ENCODE assay signal across 9 cellular contexts in genomic region chr7:128939075-128939860, GRCh38. TPM values are rescaled to one million over a fixed set of nuclear protein-coding genes. Genes with fewer than 3 reads are reported as not detected.
A peak's percentile ranks its signal among the peaks of the same experiment; 100 is the strongest.
DNase-seq lines count a peak whose midpoint lies in the region; ATAC-seq, FAIRE-seq and TF ChIP-seq lines count a peak whose summit lies in the region.
"Had no signal": no experiment of that assay in that cellular context is flagged by ENCODE, and none has a peak within 500 bp of the region (broad histone marks: within the 10 kb centered on the region; RNA-seq: fewer than 3 reads in every experiment).

No MANE protein-coding gene starts in this region.

- peaks cover 32% of the 10 kb centered on the region in 2 donors for H3K4me1 Mint-ChIP-seq in natural killer cell treated with Interleukin-12 subunit alpha and Interleukin-12 subunit beta and Interleukin-15 and Interleukin-18, amount 100 ng/mL, for 72 hours (ENCODE audit: low read depth in 2 of 2)

- CTCF ChIA-PET in GM12878 (lab: Yijun Ruan, JAX), result interaction anchor here (0.6 to 2.9 kb wide), 21 partner anchors 9 to 333 kb away, joined by 3 to 23 read pairs (median 4); partner anchors contain the start of gene KCP

- H3K4me2 ChIP-seq in GM12878 (ENCODE audit: control insufficient read depth, insufficient read depth), result peak overlapping the region; percentile 86

- RAD21 ChIA-PET in GM12878 (lab: Charles Lee; ENCODE audit: unreplicated experiment), result interaction anchor here (0.6 to 5.6 kb wide), 32 partner anchors 9 to 676 kb away, joined by 3 to 40 read pairs (median 4); partner anchors contain the start of gene TNPO3

- H3K36me3 ChIP-seq in GM06990 (ENCODE audit: control insufficient read depth, insufficient read depth, low read length) (peaks cover 6% of the 10 kb centered on the region), GM12878 (ENCODE audit: control insufficient read depth in 2 of 2, insufficient read depth in 2 of 2, low read length in 1 of 2) (peaks cover 0 to 11% of the 10 kb centered on the region in 2 experiments; a peak in 3 of 4 replicates)

- no peak for TF ChIP-seq RAD21 in GM12878 (IDR thresholded peaks at IDR 0.05; ENCODE audit: insufficient read depth, low read depth, low read length)

- 3% methylated on average over 4 of the region's 7 CpGs for WGBS in GM12878 (ENCODE audit: insufficient coverage, insufficient replicate concordance, low lambda C conversion rate, missing lambda C conversion rate)

- TF ChIP-seq CTCF in GM06990 (IDR thresholded peaks at IDR 0.05; ENCODE audit: insufficient read depth, low read length, poor library complexity, severe bottlenecking) (no peak), GM12878 (IDR thresholded peaks at IDR 0.05 in 2 of 3, conservative IDR thresholded peaks at IDR 0.05 in 1 of 3; ENCODE audit: control insufficient read depth in 2 of 3, extremely low read depth in 1 of 3, insufficient read depth in 1 of 3, low read depth in 3 of 3, low read length in 3 of 3) (no peak)

- FAIRE-seq in GM12878 (lab: Jason Lieb, UNC), result no peak

- H3K27me3 ChIP-seq in GM06990 (replicated peaks; ENCODE audit: control insufficient read depth, insufficient read depth, low read length), result no peaks in the 10 kb centered on the region
- no peaks in the 10 kb centered on the region for H3K27me3 ChIP-seq in GM12878 (replicated peaks in 1 of 2; ENCODE audit: control insufficient read depth in 2 of 2, insufficient read depth in 2 of 2, low read length in 1 of 2)

- in situ Hi-C loops in GM12878 (cut with MboI), result no loop called here

- H3K4me3 ChIP-seq in GM06990 (replicated peaks; ENCODE audit: low read depth, low read length) (peak overlapping the region; percentile 90), GM12878 (peak overlapping the region; percentile 71)

- H3K9me3 ChIP-seq in GM12878 (replicated peaks; ENCODE audit: control insufficient read depth, insufficient read depth, low read length), result no peaks in the 10 kb centered on the region

- no TSS peak for BruUV-seq in GM12878 (replicated peaks; lab: Mats Ljungman, UMichigan)

- H2AFZ ChIP-seq in GM12878 (ENCODE audit: control insufficient read depth, low read depth, low read length), result no peak overlapping the region

- peak; percentile 42; the same call in 1 of the 2 replicates for TF ChIP-seq POLR2A in GM12878 (IDR thresholded peaks at IDR 0.05; ENCODE audit: low read depth, low read length)

- H3K9ac ChIP-seq in GM12878 (ENCODE audit: control insufficient read depth, insufficient read depth, low read length), result peak overlapping the region; percentile 83

- SMC1A ChIA-PET in GM12878 (lab: Charles Lee; ENCODE audit: uncharacterized antibody, unreplicated experiment), result interaction anchor here (0.9 to 3.7 kb wide), 17 partner anchors 14 to 224 kb away, joined by 3 to 37 read pairs (median 7); partner anchors contain the start of gene TNPO3

- DNase-seq in GM06990 (ENCODE audit: extremely low read depth, insufficient read length) (peak; percentile 77), GM12878 (ENCODE audit: low read depth, low spot score) (peak; percentile 65), DMS79 treated with DMSO at 0.1 percent for 48 hours (lab: John Stamatoyannopoulos, UW) (no peak), GF-D8 (lab: John Stamatoyannopoulos, UW) (no peak), DMS114 treated with DMSO at 0.1 percent for 48 hours (lab: John Stamatoyannopoulos, UW; ENCODE audit: unreplicated experiment) (no peak), middle frontal gyrus (ENCODE audit: extremely low spot score, low spot score) (no peak)
- DNase-seq in natural killer cell treated with Interleukin-12 subunit alpha and Interleukin-12 subunit beta and Interleukin-15 and Interleukin-18, amount 100 ng/mL, for 72 hours (ENCODE audit: low spot score), result no peak
- DNase-seq: NCI-H2081 had no signal

- TF ChIP-seq EP300 in GM12878 (IDR thresholded peaks at IDR 0.05; ENCODE audit: borderline replicate concordance in 1 of 2, control insufficient read depth in 1 of 2, low read depth in 2 of 2, low read length in 2 of 2), result no peak

- ATAC-seq in HG03025 (IDR thresholded peaks at IDR 0.05; ENCODE audit: low FRiP score, unreplicated experiment) (peak; percentile 6), GM12878 (peak; percentile 39)
- ATAC-seq in natural killer cell treated with Interleukin-12 subunit alpha and Interleukin-12 subunit beta and Interleukin-15 and Interleukin-18, amount 100 ng/mL, for 72 hours, result peak; percentile 2 to 41

- H3K27ac Mint-ChIP-seq in natural killer cell treated with Interleukin-12 subunit alpha and Interleukin-12 subunit beta and Interleukin-15 and Interleukin-18, amount 100 ng/mL, for 72 hours, result peak overlapping the region; percentile 75 to 76

- intact Hi-C loops in GM12878 (cut with micrococcal nuclease; ENCODE audit: unreplicated experiment), result loop anchor here (10.0 kb wide), 2 partner anchors 206 to 676 kb away; partner anchors contain the start of genes NRF1 and TSPAN33

- H3K36me3 Mint-ChIP-seq in natural killer cell treated with Interleukin-12 subunit alpha and Interleukin-12 subunit beta and Interleukin-15 and Interleukin-18, amount 100 ng/mL, for 72 hours, result no peaks in the 10 kb centered on the region

- peaks cover 89% of the 10 kb centered on the region for H3K79me2 ChIP-seq in GM12878 (ENCODE audit: control insufficient read depth, insufficient read depth, low read length)

- H3K4me3 Mint-ChIP-seq in natural killer cell treated with Interleukin-12 subunit alpha and Interleukin-12 subunit beta and Interleukin-15 and Interleukin-18, amount 100 ng/mL, for 72 hours, result peak overlapping the region; percentile 90

- no peaks in the 10 kb centered on the region for H3K9me3 Mint-ChIP-seq in natural killer cell treated with Interleukin-12 subunit alpha and Interleukin-12 subunit beta and Interleukin-15 and Interleukin-18, amount 100 ng/mL, for 72 hours

- peaks cover 45% of the 10 kb centered on the region for H3K4me1 ChIP-seq in GM12878 (ENCODE audit: control insufficient read depth, insufficient read depth, low read length)

- no peaks in the 10 kb centered on the region for H4K20me1 ChIP-seq in GM12878 (ENCODE audit: control insufficient read depth, insufficient read depth)

- peaks cover 4 to 8% of the 10 kb centered on the region in 2 donors for H3K27me3 Mint-ChIP-seq in natural killer cell treated with Interleukin-12 subunit alpha and Interleukin-12 subunit beta and Interleukin-15 and Interleukin-18, amount 100 ng/mL, for 72 hours

- H3K27ac ChIP-seq in GM12878 (ENCODE audit: control insufficient read depth, insufficient read depth), result peak overlapping the region; percentile 96

- POLR2A ChIA-PET in GM12878 (lab: Charles Lee), result interaction anchor here (0.5 to 6.7 kb wide), 25 partner anchors 10 to 429 kb away, joined by 3 to 107 read pairs (median 5); partner anchors contain the start of genes ATP6V1F, KCP and TNPO3

TF ChIP-seq in GM12878, 131 proteins besides CTCF, POLR2A, EP300 and RAD21 (continues in another document):
- TF ChIP-seq CHD1 (IDR thresholded peaks at IDR 0.05; ENCODE audit: low read depth, low read length), result no peak
- peak in 1 of 2 experiments; percentile 52; a peak in 2 of 4 replicates for TF ChIP-seq IKZF2 (IDR thresholded peaks at IDR 0.05)
- TF ChIP-seq CBX5 (IDR thresholded peaks at IDR 0.05; ENCODE audit: low read depth), result no peak
- peak; percentile 48; the same call in 1 of the 2 replicates for TF ChIP-seq EED (IDR thresholded peaks at IDR 0.05; ENCODE audit: low read depth)
- TF ChIP-seq DPF2 (IDR thresholded peaks at IDR 0.05), result peak; percentile 83; the same call in 1 of the 2 replicates
- TF ChIP-seq MEF2B (IDR thresholded peaks at IDR 0.05; ENCODE audit: partially characterized antibody, poor library complexity, severe bottlenecking), result peak; percentile 92
- TF ChIP-seq RELA (IDR thresholded peaks at IDR 0.05; ENCODE audit: borderline replicate concordance, partially characterized antibody), result peak; percentile 73

RNA-seq across cellular contexts. Expression of gene IRF5, which starts 1.5 kb away (rescaled TPM):
- total RNA-seq in GM12878 (2013; cell fraction: nucleolus; rRNA removed), result 65.7 and 75.1 TPM in 2 replicates
- total RNA-seq in GM12878 (2014; rRNA removed) (81.7 and 90.0 TPM in 2 replicates), GM12878 (2014; rRNA removed; fragmentation: Illumina TruSeq; extraction: Trizol) (33.9 and 36.5 TPM in 2 replicates), GM12878 (2021) (74.6 and 74.9 TPM in 2 replicates)
- 26.5 TPM for polyA plus RNA-seq in GM12878 (2011; ENCODE audit: low read depth)
- polyA plus RNA-seq in GM12878 (2011; rRNA removed) (31.5 and 55.1 TPM in 2 replicates), GM12878 (2014; fragmentation: Illumina TruSeq; extraction: Trizol) (23.2 and 39.7 TPM in 2 replicates), GM12878 (2014; fragmentation: Nextera tagmentation; extraction: Ambion mirVana) (1 to 10 TPM; 5.4 to 8.9 TPM), GM12878 (2014; rRNA removed) (68.3 and 71.5 TPM in 2 replicates), GM12878 (2016; fragmentation: Nextera tagmentation; extraction: Ambion mirVana) (10 to 100 TPM; 84.1 to 90.3 TPM)
- 56.7 and 79.4 TPM in 2 replicates for polyA plus RNA-seq in GM12878 (2011; cell fraction: cytosol; rRNA removed)
- 213 and 230 TPM in 2 replicates for polyA plus RNA-seq in GM12878 (2011; cell fraction: nucleus; rRNA removed)
- 45.6 and 55.1 TPM in 2 replicates for polyA plus RNA-seq in GM12878 (2012)
- 49.2 and 83.0 TPM in 2 replicates for polyA minus RNA-seq in GM12878 (2011; rRNA and poly(A)+ RNA removed)
- 43.8 and 50.8 TPM in 2 replicates for polyA minus RNA-seq in GM12878 (2011; cell fraction: cytosol; rRNA and poly(A)+ RNA removed)
- polyA minus RNA-seq in GM12878 (2011; cell fraction: nucleus; rRNA and poly(A)+ RNA removed), result 46.4 and 73.5 TPM in 2 replicates
- 10 to 100 TPM; 26.5 to 43.4 TPM for total RNA-seq in natural killer cell treated with Interleukin-12 subunit alpha and Interleukin-12 subunit beta and Interleukin-15 and Interleukin-18, amount 100 ng/mL, for 72 hours

RNA-seq across cellular contexts. Expression of gene KCP, which starts 28.8 kb away (rescaled TPM):
- 6.2 and 7.5 TPM in 2 replicates for total RNA-seq in GM12878 (2013; cell fraction: nucleolus; rRNA removed)
- 2.9 and 4.2 TPM in 2 replicates for total RNA-seq in GM12878 (2014; rRNA removed)
- 1.1 and 1.4 TPM in 2 replicates for total RNA-seq in GM12878 (2014; rRNA removed; fragmentation: Illumina TruSeq; extraction: Trizol)
- 5.6 and 7.8 TPM in 2 replicates for total RNA-seq in GM12878 (2021)
- 1.4 TPM for polyA plus RNA-seq in GM12878 (2011; ENCODE audit: low read depth)
- 0.45 and 0.76 TPM in 2 replicates for polyA plus RNA-seq in GM12878 (2011; rRNA removed)
- polyA plus RNA-seq in GM12878 (2011; cell fraction: cytosol; rRNA removed), result 1.0 and 1.9 TPM in 2 replicates
- polyA plus RNA-seq in GM12878 (2011; cell fraction: nucleus; rRNA removed), result 17.7 and 21.9 TPM in 2 replicates
- polyA plus RNA-seq in GM12878 (2012), result 2.9 and 3.4 TPM in 2 replicates
- 0.48 and 1.0 TPM in 2 replicates for polyA plus RNA-seq in GM12878 (2014; fragmentation: Illumina TruSeq; extraction: Trizol)
- under 1 TPM; 0.05 to 0.35 TPM for polyA plus RNA-seq in GM12878 (2014; fragmentation: Nextera tagmentation; extraction: Ambion mirVana)
- polyA plus RNA-seq in GM12878 (2014; rRNA removed), result 6.0 and 7.6 TPM in 2 replicates
- 1 to 10 TPM; 4.0 to 4.3 TPM for polyA plus RNA-seq in GM12878 (2016; fragmentation: Nextera tagmentation; extraction: Ambion mirVana)
- 1.1 and 2.2 TPM in 2 replicates for polyA minus RNA-seq in GM12878 (2011; rRNA and poly(A)+ RNA removed)
- 0.21 and 1.5 TPM in 2 replicates for polyA minus RNA-seq in GM12878 (2011; cell fraction: cytosol; rRNA and poly(A)+ RNA removed)
- polyA minus RNA-seq in GM12878 (2011; cell fraction: nucleus; rRNA and poly(A)+ RNA removed), result 3.5 and 6.1 TPM in 2 replicates
- 1 to 10 TPM in 1 of 2 donors, under 1 TPM in 1; 0.17 to 1.1 TPM for total RNA-seq in natural killer cell treated with Interleukin-12 subunit alpha and Interleukin-12 subunit beta and Interleukin-15 and Interleukin-18, amount 100 ng/mL, for 72 hours

Comparison
In these comparisons a context has a peak if more than half of its experiments do, and no peak if none do; other contexts are left out.
1. DNase-seq: peak in GM06990 (single experiment) and GM12878 (single experiment); none in natural killer cell treated with Interleukin-12 subunit alpha and Interleukin-12 subunit beta and Interleukin-15 and Interleukin-18, amount 100 ng/mL, for 72 hours (single experiment), DMS79 treated with DMSO at 0.1 percent for 48 hours (single experiment), GF-D8 (single experiment), DMS114 treated with DMSO at 0.1 percent for 48 hours (single experiment) and middle frontal gyrus (single experiment).
2. Peak in every context shown above with its lines, with median percentiles within 50 percentile points of each other: ATAC-seq.